14 cellular contexts compared by ENCODE assay signal in the genomic region with DNA sequence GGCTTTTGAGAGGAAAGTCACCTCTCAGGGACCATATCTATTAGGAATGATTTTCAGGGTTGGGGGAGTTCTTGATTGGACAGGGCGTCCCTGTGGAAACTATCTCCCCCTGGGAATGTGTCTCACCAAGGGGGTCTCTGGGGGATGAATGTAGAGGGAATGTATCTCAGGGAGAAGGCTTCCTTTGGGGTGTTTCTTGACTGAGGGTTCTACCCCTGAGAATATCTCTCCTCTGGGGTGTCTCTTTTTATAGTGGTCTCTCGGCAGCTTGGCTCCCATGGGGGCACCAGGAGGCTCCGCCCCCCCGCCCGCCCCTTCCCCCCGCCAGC. TPM values are rescaled to one million over a fixed set of nuclear protein-coding genes. Genes with fewer than 3 reads are reported as not detected.
DNase-seq lines count a peak whose midpoint lies in the region; FAIRE-seq and TF ChIP-seq lines count a peak whose summit lies in the region.
"Had no signal": no experiment of that assay in that cellular context is flagged by ENCODE, and none has a peak within 500 bp of the region (broad histone marks: within the 10 kb centered on the region; RNA-seq: fewer than 3 reads in every experiment).

No MANE protein-coding gene starts in this region.

- TF ChIP-seq CTCF in HFFc6 (IDR thresholded peaks at IDR 0.05) (no peak), astrocyte (IDR thresholded peaks at IDR 0.05; ENCODE audit: insufficient read depth, low read depth, low read length) (no peak), neural progenitor cell (IDR thresholded peaks at IDR 0.05) (no peak)

- H3K27ac Mint-ChIP-seq in HFFc6 (no peak overlapping the region), astrocyte (ENCODE audit: unreplicated experiment) (no peak overlapping the region), neural progenitor cell (no peak overlapping the region)

- H3K9me3 ChIP-seq in astrocyte (ENCODE audit: insufficient read depth, low read depth, low read length) (no peaks in the 10 kb centered on the region), neural progenitor cell (ENCODE audit: low read depth) (no peaks in the 10 kb centered on the region)
- H3K9me3 ChIP-seq: pancreas had no signal

- H3K4me3 ChIP-seq in astrocyte (ENCODE audit: insufficient read depth, low read depth, low read length): no peak overlapping the region
- peak overlapping the region; percentile 78 for H3K4me3 ChIP-seq in neural progenitor cell

- POLR2A ChIA-PET in HEK293T (lab: Yijun Ruan, JAX): no interaction called here

- H3K27me3 Mint-ChIP-seq in HFFc6 (ENCODE audit: insufficient read depth) (peaks cover 39% of the 10 kb centered on the region), astrocyte (ENCODE audit: low read depth, unreplicated experiment) (peaks cover 41% of the 10 kb centered on the region), neural progenitor cell (ENCODE audit: insufficient read depth, low read depth) (peaks cover 55% of the 10 kb centered on the region)

- H3K36me3 Mint-ChIP-seq in HFFc6 (ENCODE audit: low read depth): no peaks in the 10 kb centered on the region
- no peaks in the 10 kb centered on the region for H3K36me3 Mint-ChIP-seq in astrocyte (ENCODE audit: low read depth, unreplicated experiment)
- H3K36me3 Mint-ChIP-seq in neural progenitor cell: no peaks in the 10 kb centered on the region

- no peaks in the 10 kb centered on the region for H4K20me1 ChIP-seq in astrocyte (ENCODE audit: insufficient read depth, low read length)
- H4K20me1 ChIP-seq in neural progenitor cell (ENCODE audit: low read depth): peaks cover 56% of the 10 kb centered on the region

- no peak overlapping the region for H3K9ac ChIP-seq in astrocyte (ENCODE audit: low read length)
- no peak overlapping the region for H3K9ac ChIP-seq in neural progenitor cell
- H3K9ac ChIP-seq: GM23248 had no signal

- H3F3A ChIP-seq in neural progenitor cell (ENCODE audit: low read depth): peaks cover 56% of the 10 kb centered on the region

- no peak overlapping the region for H2AFZ ChIP-seq in astrocyte (ENCODE audit: low read depth, low read length)
- no peak overlapping the region for H2AFZ ChIP-seq in neural progenitor cell (replicated peaks)
- H2AFZ ChIP-seq: GM23248 had no signal

- no peaks in the 10 kb centered on the region for H3K9me3 Mint-ChIP-seq in HFFc6
- peaks cover 3% of the 10 kb centered on the region for H3K9me3 Mint-ChIP-seq in astrocyte (ENCODE audit: unreplicated experiment)
- peaks cover 4% of the 10 kb centered on the region for H3K9me3 Mint-ChIP-seq in neural progenitor cell

- CTCF ChIA-PET in HEK293T (lab: Yijun Ruan, JAX): no interaction called here

- peaks cover 51% of the 10 kb centered on the region for H3K27me3 ChIP-seq in astrocyte (ENCODE audit: insufficient read depth, low read length)
- peaks cover 98% of the 10 kb centered on the region for H3K27me3 ChIP-seq in neural progenitor cell

- H3K27ac ChIP-seq in astrocyte (ENCODE audit: low read depth, low read length): no peak overlapping the region
- no peak overlapping the region for H3K27ac ChIP-seq in neural progenitor cell
- H3K27ac ChIP-seq: GM23248, pancreas had no signal

- H3K4me1 ChIP-seq in astrocyte (ENCODE audit: insufficient read depth, low read length): no peaks in the 10 kb centered on the region
- no peaks in the 10 kb centered on the region for H3K4me1 ChIP-seq in neural progenitor cell

- no peaks in the 10 kb centered on the region for H3K36me3 ChIP-seq in astrocyte (ENCODE audit: insufficient read depth, low read length)
- H3K36me3 ChIP-seq in neural progenitor cell: no peaks in the 10 kb centered on the region
- H3K36me3 ChIP-seq: pancreas had no signal

- H3K4me1 Mint-ChIP-seq in HFFc6 (ENCODE audit: low read depth) (peaks cover 17% of the 10 kb centered on the region; the same call in 1 of the 2 replicates), astrocyte (ENCODE audit: low read depth, unreplicated experiment) (no peaks in the 10 kb centered on the region), neural progenitor cell (peaks cover 33% of the 10 kb centered on the region)

- H3K79me2 ChIP-seq in astrocyte (ENCODE audit: insufficient read depth, low read length): no peaks in the 10 kb centered on the region
- H3K79me2 ChIP-seq in neural progenitor cell (ENCODE audit: low read depth): no peaks in the 10 kb centered on the region

- DNase-seq in NCI-H1694 treated with DMSO at 0.1 percent for 48 hours (lab: John Stamatoyannopoulos, UW) (peak; percentile 45), NCI-H1694 (lab: John Stamatoyannopoulos, UW) (no peak), HFFc6 (no peak), astrocyte (ENCODE audit: low read depth) (no peak), neural progenitor cell (ENCODE audit: low spot score) (no peak), HEK293T (ENCODE audit: extremely low spot score) (no peak), GM03348 (ENCODE audit: low spot score) (no peak), NCI-H2196 treated with DMSO at 0.1 percent for 48 hours (lab: John Stamatoyannopoulos, UW; ENCODE audit: unreplicated experiment) (no peak)
- DNase-seq: NCI-H524 treated with DMSO at 0.1 percent for 48 hours had no signal

- no peak for FAIRE-seq in astrocyte (lab: Jason Lieb, UNC)
- FAIRE-seq: bronchial epithelial cell, GM12892, pancreas had no signal

- H3K4me2 ChIP-seq in astrocyte (ENCODE audit: low read length) (no peak overlapping the region), neural progenitor cell (peak overlapping the region; percentile 89)

- peak overlapping the region; percentile 5; the same call in 1 of the 2 replicates for H3K4me3 Mint-ChIP-seq in HFFc6
- H3K4me3 Mint-ChIP-seq in astrocyte (ENCODE audit: unreplicated experiment): peak overlapping the region; percentile 31
- H3K4me3 Mint-ChIP-seq in neural progenitor cell: peak overlapping the region; percentile 76

TF ChIP-seq in HEK293T, 16 proteins besides CTCF, POLR2A, EP300 and RAD21:
- no peak for TF ChIP-seq HDGF (IDR thresholded peaks at IDR 0.05; ENCODE audit: borderline replicate concordance)
- no peak for TF ChIP-seq LEF1 (IDR thresholded peaks at IDR 0.05; ENCODE audit: borderline replicate concordance)
- TF ChIP-seq ARNT (IDR thresholded peaks at IDR 0.05): no peak
- TF ChIP-seq ZNF384 (IDR thresholded peaks at IDR 0.05): no peak
- TF ChIP-seq SUZ12 (IDR thresholded peaks at IDR 0.05): no peak
- no peak for TF ChIP-seq FOXA1 (IDR thresholded peaks at IDR 0.05)
- TF ChIP-seq FOXM1 (IDR thresholded peaks at IDR 0.05; ENCODE audit: borderline replicate concordance): no peak
- TF ChIP-seq L3MBTL2 (conservative IDR thresholded peaks at IDR 0.05): no peak
- TF ChIP-seq, protein P1, sequence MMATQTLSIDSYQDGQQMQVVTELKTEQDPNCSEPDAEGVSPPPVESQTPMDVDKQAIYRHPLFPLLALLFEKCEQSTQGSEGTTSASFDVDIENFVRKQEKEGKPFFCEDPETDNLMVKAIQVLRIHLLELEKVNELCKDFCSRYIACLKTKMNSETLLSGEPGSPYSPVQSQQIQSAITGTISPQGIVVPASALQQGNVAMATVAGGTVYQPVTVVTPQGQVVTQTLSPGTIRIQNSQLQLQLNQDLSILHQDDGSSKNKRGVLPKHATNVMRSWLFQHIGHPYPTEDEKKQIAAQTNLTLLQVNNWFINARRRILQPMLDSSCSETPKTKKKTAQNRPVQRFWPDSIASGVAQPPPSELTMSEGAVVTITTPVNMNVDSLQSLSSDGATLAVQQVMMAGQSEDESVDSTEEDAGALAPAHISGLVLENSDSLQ (IDR thresholded peaks at IDR 0.05): no peak
- TF ChIP-seq TARDBP (IDR thresholded peaks at IDR 0.05): no peak
- TF ChIP-seq ELF4 (IDR thresholded peaks at IDR 0.05): no peak
- TF ChIP-seq CTBP1 (IDR thresholded peaks at IDR 0.05; ENCODE audit: borderline replicate concordance): no peak
- TF ChIP-seq SP1 (IDR thresholded peaks at IDR 0.05): no peak
- TF ChIP-seq FOXK2 (IDR thresholded peaks at IDR 0.05): no peak
- no peak for TF ChIP-seq NFRKB (IDR thresholded peaks at IDR 0.05)
- no peak for TF ChIP-seq BHLHE40 (IDR thresholded peaks at IDR 0.05; ENCODE audit: borderline replicate concordance)

RNA-seq across cellular contexts. Expression of a gene that starts 1.0 kb away (rescaled TPM):
- not detected for total RNA-seq in HFFc6 (2021; fragmentation: NEBNext Ultra II Directional; extraction: Animal tissue kit (Norgen Biotek cat#: 25700))
- not detected in 2 replicates for total RNA-seq in astrocyte
- 0.19 TPM in 1 of 2 replicates, not detected in the other for total RNA-seq in neural progenitor cell (ENCODE audit: low replicate concordance)
- total RNA-seq: bronchial epithelial cell, glomerular endothelial cell, GM23248 had no signal

RNA-seq across cellular contexts. Expression of a gene that starts 4.9 kb away (rescaled TPM):
- under 1 TPM in 3 of 6 experiments, not detected in 3; 0.09 to 0.34 (median 0.26) TPM for total RNA-seq in HFFc6 (2021; fragmentation: NEBNext Ultra II Directional; extraction: Animal tissue kit (Norgen Biotek cat#: 25700))
- total RNA-seq in astrocyte (5.4 and 6.3 TPM in 2 replicates), neural progenitor cell (ENCODE audit: low replicate concordance) (8.3 and 13.3 TPM in 2 replicates)
- total RNA-seq: GM23248 had no signal

RNA-seq across cellular contexts. Expression of a gene that starts 27.0 kb away (rescaled TPM):
- 10 to 100 TPM; 17.9 to 43.2 (median 37.7) TPM for total RNA-seq in HFFc6 (2021; fragmentation: NEBNext Ultra II Directional; extraction: Animal tissue kit (Norgen Biotek cat#: 25700))
- total RNA-seq in astrocyte (5.4 and 10.5 TPM in 2 replicates), neural progenitor cell (ENCODE audit: low replicate concordance) (60.3 and 61.3 TPM in 2 replicates)

RNA-seq across cellular contexts. Expression of a gene that starts 31.5 kb away (rescaled TPM):
- total RNA-seq in HFFc6 (2021; fragmentation: NEBNext Ultra II Directional; extraction: Animal tissue kit (Norgen Biotek cat#: 25700)): 10 to 100 TPM; 14.1 to 30.3 (median 25.6) TPM
- 3.6 and 4.5 TPM in 2 replicates for total RNA-seq in astrocyte
- total RNA-seq in neural progenitor cell (ENCODE audit: low replicate concordance): not detected in 2 replicates
- total RNA-seq: bronchial epithelial cell, glomerular endothelial cell, GM23248 had no signal

RNA-seq across cellular contexts. Expression of a gene that starts 31.8 kb away (rescaled TPM):
- 100 to 1,000 TPM; 214 to 269 (median 229) TPM for total RNA-seq in HFFc6 (2021; fragmentation: NEBNext Ultra II Directional; extraction: Animal tissue kit (Norgen Biotek cat#: 25700))
- total RNA-seq in astrocyte (145 and 166 TPM in 2 replicates), neural progenitor cell (ENCODE audit: low replicate concordance) (463 and 727 TPM in 2 replicates)

Comparison
In these comparisons a context has a peak if more than half of its experiments do, and no peak if none do; other contexts are left out.
1. H3K4me3 Mint-ChIP-seq: peak in every context shown above with its lines; median percentile 76 in neural progenitor cell; 31 in astrocyte; 5 in HFFc6.